13 cellular contexts compared by ENCODE assay signal in the genomic region with DNA sequence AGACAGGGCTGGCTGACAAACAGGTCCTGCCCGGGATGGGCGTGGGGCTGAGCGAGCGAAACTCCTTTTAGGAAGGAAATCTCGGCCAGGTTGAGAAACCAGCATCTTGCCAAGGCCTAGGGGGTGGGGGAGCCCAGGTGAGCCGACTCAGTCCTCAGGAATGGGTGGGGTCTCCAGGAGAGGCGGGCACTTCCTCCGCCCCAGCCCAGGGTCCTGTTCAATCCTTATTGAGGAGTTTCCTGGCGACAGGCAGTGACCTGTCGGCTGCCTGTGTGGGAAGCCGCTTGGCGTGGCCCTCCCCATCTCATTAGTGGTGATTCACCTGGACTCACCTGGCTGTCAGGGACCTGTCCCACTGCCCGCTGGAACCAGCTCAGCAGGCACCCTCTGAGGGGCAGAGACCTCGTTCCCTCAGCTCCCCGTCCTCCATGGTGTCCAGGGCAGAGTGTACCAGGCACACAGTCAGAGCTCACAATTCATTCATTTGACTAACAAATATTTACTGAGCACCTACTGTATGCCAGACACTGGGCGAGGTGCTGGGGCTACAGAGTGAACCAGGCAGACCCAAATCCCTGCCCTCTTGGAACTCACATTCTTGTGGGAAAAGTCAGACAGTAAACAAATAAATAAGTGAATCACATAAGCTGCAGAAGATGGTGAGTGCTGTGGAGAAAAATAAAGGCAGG. TPM values are rescaled to one million over a fixed set of nuclear protein-coding genes. Genes with fewer than 3 reads are reported as not detected.
DNase-seq lines count a peak whose midpoint lies in the region; ATAC-seq and TF ChIP-seq lines count a peak whose summit lies in the region.
"Had no signal": no experiment of that assay in that cellular context is flagged by ENCODE, and none has a peak within 500 bp of the region (broad histone marks: within the 10 kb centered on the region; RNA-seq: fewer than 3 reads in every experiment).

No MANE protein-coding gene starts in this region.

- CTCF ChIA-PET in SK-N-SH (lab: Yijun Ruan, JAX): interaction anchor here (0.7 to 36.6 kb wide), 4 partner anchors 27 to 150 kb away, joined by 3 to 678 read pairs (median 248); partner anchors contain the start of gene PIM1
- CTCF ChIA-PET in activated naive CD4-positive, alpha-beta T cell treated with anti-CD3 and anti-CD28 coated beads, Interleukin-2, amount 10 ng/mL, durations not matched to agents 7 days and 5 days (lab: Charles Lee): interaction anchor here (0.5 to 19.0 kb wide), 3 partner anchors 27 to 296 kb away, joined by 3 to 391 read pairs (median 145); partner anchors contain the start of gene PIM1

- TF ChIP-seq CTCF in endodermal cell (conservative IDR thresholded peaks at IDR 0.05) (no peak), mucosa of descending colon (IDR thresholded peaks at IDR 0.05) (no peak), SK-N-SH (IDR thresholded peaks at IDR 0.05) (no peak)

- peak; percentile 37 for DNase-seq in EL
- peak; percentile 42 for DNase-seq in LHCN-M2 (ENCODE audit: low read depth)
- peak; percentile 84 for DNase-seq in endodermal cell
- DNase-seq in mucosa of descending colon: peak in 1 of 3 donors; percentile 17
- no peak for DNase-seq in SK-N-SH
- DNase-seq in NCI-H1092 (lab: John Stamatoyannopoulos, UW): no peak
- no peak for DNase-seq in activated naive CD4-positive, alpha-beta T cell treated with anti-CD3 and anti-CD28 coated beads, Interleukin-2, amount 10 ng/mL, durations not matched to agents 7 days and 5 days
- DNase-seq in left colon: no peak
- DNase-seq: adrenal gland; DMS153; stimulated activated CD4-positive, alpha-beta T cell treated with anti-CD3 and anti-CD28 coated beads, Interleukin-4, amount 100 ng/mL, for 24 hours had no signal

- WGBS in endodermal cell (ENCODE audit: insufficient coverage in 1 of 2, insufficient read length in 1 of 2), 2 experiments: 89 to 97% methylated on average over 8 to 16 of the region's 16 CpGs
- WGBS in SK-N-SH (ENCODE audit: low lambda C conversion rate): 81% methylated on average over 10 of the region's 16 CpGs

- H3K27me3 ChIP-seq in endodermal cell (ENCODE audit: control insufficient read depth, insufficient read depth, low read length, poor library complexity, severe bottlenecking) (no peaks in the 10 kb centered on the region), SK-N-SH (ENCODE audit: insufficient read depth) (no peaks in the 10 kb centered on the region)
- H3K27me3 ChIP-seq: adrenal gland had no signal

- H3K36me3 ChIP-seq in endodermal cell (ENCODE audit: control insufficient read depth, insufficient read depth, low read length): no peaks in the 10 kb centered on the region
- no peaks in the 10 kb centered on the region for H3K36me3 ChIP-seq in mucosa of descending colon (ENCODE audit: low read depth)
- H3K36me3 ChIP-seq in SK-N-SH (replicated peaks in 1 of 2; ENCODE audit: control insufficient read depth in 1 of 2, insufficient read depth in 2 of 2, low read length in 1 of 2): no peaks in the 10 kb centered on the region
- H3K36me3 ChIP-seq: adrenal gland had no signal

- no peak overlapping the region for H3K4me2 ChIP-seq in SK-N-SH

- peaks cover 16% of the 10 kb centered on the region for H3F3A ChIP-seq in SK-N-SH (replicated peaks; ENCODE audit: insufficient read depth)

- H3K4me3 ChIP-seq in endodermal cell (ENCODE audit: low read length): no peak overlapping the region
- no peak overlapping the region for H3K4me3 ChIP-seq in mucosa of descending colon
- no peak overlapping the region for H3K4me3 ChIP-seq in SK-N-SH (ENCODE audit: low read depth in 2 of 2, low read length in 1 of 2)
- H3K4me3 ChIP-seq: adrenal gland had no signal

- H3K79me2 ChIP-seq in SK-N-SH (ENCODE audit: insufficient read depth): no peaks in the 10 kb centered on the region

- H3K9me2 ChIP-seq in SK-N-SH: no peaks in the 10 kb centered on the region

- H3K9me3 ChIP-seq in endodermal cell (ENCODE audit: control insufficient read depth, low read length): no peaks in the 10 kb centered on the region
- no peaks in the 10 kb centered on the region for H3K9me3 ChIP-seq in mucosa of descending colon
- H3K9me3 ChIP-seq in SK-N-SH: no peaks in the 10 kb centered on the region
- H3K9me3 ChIP-seq: adrenal gland had no signal

- peaks cover 23% of the 10 kb centered on the region for H3K4me1 Mint-ChIP-seq in endodermal cell
- peaks cover 37% of the 10 kb centered on the region for H3K4me1 Mint-ChIP-seq in activated naive CD4-positive, alpha-beta T cell treated with anti-CD3 and anti-CD28 coated beads, Interleukin-2, amount 10 ng/mL, durations not matched to agents 7 days and 5 days

- H3K36me3 Mint-ChIP-seq in endodermal cell (ENCODE audit: low read depth): no peaks in the 10 kb centered on the region
- H3K36me3 Mint-ChIP-seq in activated naive CD4-positive, alpha-beta T cell treated with anti-CD3 and anti-CD28 coated beads, Interleukin-2, amount 10 ng/mL, durations not matched to agents 7 days and 5 days: no peaks in the 10 kb centered on the region
- H3K36me3 Mint-ChIP-seq: stimulated activated memory B cell treated with anti-CD40 and anti-IgM and Interleukin-4, amounts not matched to agents 10 μg/mL and 1 μg/mL and 100 μg/mL, for 72 hours had no signal

- no peaks in the 10 kb centered on the region for H3K9me3 Mint-ChIP-seq in endodermal cell
- no peaks in the 10 kb centered on the region for H3K9me3 Mint-ChIP-seq in activated naive CD4-positive, alpha-beta T cell treated with anti-CD3 and anti-CD28 coated beads, Interleukin-2, amount 10 ng/mL, durations not matched to agents 7 days and 5 days
- H3K9me3 Mint-ChIP-seq: stimulated activated memory B cell treated with anti-CD40 and anti-IgM and Interleukin-4, amounts not matched to agents 10 μg/mL and 1 μg/mL and 100 μg/mL, for 72 hours had no signal

- no peak for TF ChIP-seq EP300 in SK-N-SH (IDR thresholded peaks at IDR 0.05; ENCODE audit: borderline replicate concordance in 1 of 2, low read depth in 1 of 2, low read length in 1 of 2)

- H3K4me1 ChIP-seq in endodermal cell (ENCODE audit: control insufficient read depth, insufficient read depth, low read length) (peaks cover 15% of the 10 kb centered on the region), mucosa of descending colon (ENCODE audit: low read depth) (peaks cover 10% of the 10 kb centered on the region), SK-N-SH (ENCODE audit: control insufficient read depth in 1 of 2, insufficient read depth in 2 of 2, low read depth in 1 of 2, low read length in 1 of 2) (peaks cover 10 to 16% of the 10 kb centered on the region in 2 experiments; a peak in 3 of 4 replicates)

- POLR2A ChIA-PET in SK-N-SH (lab: Yijun Ruan, JAX): no interaction called here

- no peak overlapping the region for H3K4me3 Mint-ChIP-seq in endodermal cell
- H3K4me3 Mint-ChIP-seq in activated naive CD4-positive, alpha-beta T cell treated with anti-CD3 and anti-CD28 coated beads, Interleukin-2, amount 10 ng/mL, durations not matched to agents 7 days and 5 days: no peak overlapping the region
- H3K4me3 Mint-ChIP-seq: stimulated activated memory B cell treated with anti-CD40 and anti-IgM and Interleukin-4, amounts not matched to agents 10 μg/mL and 1 μg/mL and 100 μg/mL, for 72 hours had no signal

- no peak overlapping the region for H2AFZ ChIP-seq in SK-N-SH (ENCODE audit: low read depth)

- TF ChIP-seq RAD21 in SK-N-SH (IDR thresholded peaks at IDR 0.05; ENCODE audit: low read length): no peak

- intact Hi-C loops in mucosa of descending colon (cut with DNase I, micrococcal nuclease): loop anchor here in 1 of 2 donors (5.0 kb wide), 1 partner anchor 116 kb away; the partner anchor contains the start of gene PIM1
- intact Hi-C loops in left colon (cut with DNase I, micrococcal nuclease): loop anchor here in 1 of 2 donors (5.0 kb wide), 1 partner anchor 116 kb away; the partner anchor contains the start of gene PIM1

- H3K27ac ChIP-seq in endodermal cell (ENCODE audit: low read depth, low read length): no peak overlapping the region
- H3K27ac ChIP-seq in SK-N-SH (ENCODE audit: low read depth in 2 of 2, low read length in 1 of 2): no peak overlapping the region
- H3K27ac ChIP-seq: adrenal gland had no signal

- peak overlapping the region; percentile 26 for H3K27ac Mint-ChIP-seq in endodermal cell
- no peak overlapping the region for H3K27ac Mint-ChIP-seq in activated naive CD4-positive, alpha-beta T cell treated with anti-CD3 and anti-CD28 coated beads, Interleukin-2, amount 10 ng/mL, durations not matched to agents 7 days and 5 days
- H3K27ac Mint-ChIP-seq: stimulated activated memory B cell treated with anti-CD40 and anti-IgM and Interleukin-4, amounts not matched to agents 10 μg/mL and 1 μg/mL and 100 μg/mL, for 72 hours had no signal

- no peaks in the 10 kb centered on the region for H4K20me1 ChIP-seq in SK-N-SH (ENCODE audit: insufficient read depth)

- H3K27me3 Mint-ChIP-seq in endodermal cell (ENCODE audit: insufficient read depth): no peaks in the 10 kb centered on the region
- peaks cover 4% of the 10 kb centered on the region for H3K27me3 Mint-ChIP-seq in activated naive CD4-positive, alpha-beta T cell treated with anti-CD3 and anti-CD28 coated beads, Interleukin-2, amount 10 ng/mL, durations not matched to agents 7 days and 5 days
- H3K27me3 Mint-ChIP-seq: stimulated activated memory B cell treated with anti-CD40 and anti-IgM and Interleukin-4, amounts not matched to agents 10 μg/mL and 1 μg/mL and 100 μg/mL, for 72 hours had no signal

- ATAC-seq in mucosa of descending colon (peak; percentile 6), left colon (no peak)
- ATAC-seq: stimulated activated memory B cell treated with anti-CD40 and anti-IgM and Interleukin-4, amounts not matched to agents 10 μg/mL and 1 μg/mL and 100 μg/mL, for 72 hours had no signal

- H3K9ac ChIP-seq in endodermal cell (ENCODE audit: extremely low read depth, low read length, poor library complexity, severe bottlenecking): no peak overlapping the region
- no peak overlapping the region for H3K9ac ChIP-seq in SK-N-SH

TF ChIP-seq in SK-N-SH, 30 proteins besides CTCF, POLR2A, EP300 and RAD21 (continues in another document):
- TF ChIP-seq RCOR1 (IDR thresholded peaks at IDR 0.05; ENCODE audit: low read length) (no peak), ELF1 (IDR thresholded peaks at IDR 0.05) (no peak), POLR2AphosphoS5 (IDR thresholded peaks at IDR 0.05; ENCODE audit: low read depth, low read length) (no peak), TEAD4 (IDR thresholded peaks at IDR 0.05; ENCODE audit: borderline replicate concordance, insufficient read depth) (no peak), NRF1 (IDR thresholded peaks at IDR 0.05; ENCODE audit: low read depth, low read length) (no peak)

RNA-seq across cellular contexts. Expression of gene FGD2, which starts 51.1 kb away (rescaled TPM):
- total RNA-seq in LHCN-M2 (2014; rRNA removed) (not detected in 2 replicates), endodermal cell (not detected), mucosa of descending colon (10 to 100 TPM in 2 of 3 donors, 1 to 10 TPM in 1; 6.9 to 18.3 (median 14.1) TPM), left colon (10 to 100 TPM in 1 of 2 donors, 1 to 10 TPM in 1; 5.1 to 13.5 TPM)
- not detected for polyA plus RNA-seq in LHCN-M2 (2012)
- not detected for polyA plus RNA-seq in endodermal cell (2013, experiment 1 of 2)
- polyA plus RNA-seq in endodermal cell (2013, experiment 2 of 2): not detected
- polyA plus RNA-seq in SK-N-SH (2012; rRNA removed): not detected in 2 replicates
- polyA plus RNA-seq in SK-N-SH (2012; cell fraction: cytosol; rRNA removed): 0.01 TPM in 1 of 2 replicates, not detected in the other
- polyA plus RNA-seq in SK-N-SH (2012; cell fraction: nucleus; rRNA removed): 0.13 and 0.16 TPM in 2 replicates
- polyA plus RNA-seq: BJ had no signal

Comparison
In these comparisons a context has a peak if more than half of its experiments do, and no peak if none do; other contexts are left out.
1. DNase-seq: peak in EL (single experiment), LHCN-M2 (single experiment) and endodermal cell (single experiment); none in SK-N-SH (single experiment), NCI-H1092 (single experiment), activated naive CD4-positive, alpha-beta T cell treated with anti-CD3 and anti-CD28 coated beads, Interleukin-2, amount 10 ng/mL, durations not matched to agents 7 days and 5 days (single experiment) and left colon (0 of 2).